Comparison of ENCODE assay signal across 20 cellular contexts in genomic region chr3:29415824-29416223, GRCh38.
"Had no signal": no experiment of that assay in that cellular context is flagged by ENCODE, and none has a peak within 500 bp of the region (broad histone marks: within the 10 kb centered on the region; RNA-seq: fewer than 3 reads in every experiment).

No MANE protein-coding gene starts in this region.

- H3K9me3 ChIP-seq: esophagus squamous epithelium, suprapubic skin, transverse colon had no signal

- H3K4me1 ChIP-seq: transverse colon had no signal

- H3K27me3 Mint-ChIP-seq: activated CD4-positive, alpha-beta T cell treated with anti-CD3 and anti-CD28 coated beads, Interleukin-2, amount 10 ng/mL, durations not matched to agents 7 days and 5 days; activated naive CD8-positive, alpha-beta T cell treated with anti-CD3 and anti-CD28 coated beads, Interleukin-2, amount 50 U/mL, for 24 hours; activated T-cell treated with anti-CD3 and anti-CD28 coated beads, Interleukin-2, amount 50 U/mL, for 24 hours; progenitor cell of endocrine pancreas; stimulated activated naive CD8-positive, alpha-beta T cell treated with anti-CD3 and anti-CD28 coated beads, Interleukin-15, amount 100 ng/mL, for 72 hours had no signal

- DNase-seq: activated CD4-positive, alpha-beta T cell treated with anti-CD3 and anti-CD28 coated beads, Interleukin-2, amount 10 ng/mL, durations not matched to agents 7 days and 5 days; activated CD8-positive, alpha-beta T cell treated with anti-CD3 and anti-CD28 coated beads, Interleukin-2, amount 10 ng/mL, durations not matched to agents 7 days and 5 days; activated naive CD4-positive, alpha-beta T cell treated with anti-CD3 and anti-CD28 coated beads for 36 hours; activated naive CD8-positive, alpha-beta T cell treated with anti-CD3 and anti-CD28 coated beads, Interleukin-2, amount 50 U/mL, for 24 hours; activated T-cell treated with anti-CD3 and anti-CD28 coated beads, Interleukin-2, amount 50 U/mL, for 24 hours; anterior cingulate cortex; brain microvascular endothelial cell; cortex of kidney; effector CD8-positive, alpha-beta T cell; esophagus squamous epithelium; foreskin melanocyte; hypothalamus; islet precursor cell; left colon; stimulated activated naive CD8-positive, alpha-beta T cell treated with anti-CD3 and anti-CD28 coated beads, Interleukin-15, amount 100 ng/mL, for 72 hours; transverse colon had no signal

- H3K9me3 Mint-ChIP-seq: activated CD4-positive, alpha-beta T cell treated with anti-CD3 and anti-CD28 coated beads, Interleukin-2, amount 10 ng/mL, durations not matched to agents 7 days and 5 days; activated naive CD4-positive, alpha-beta T cell treated with anti-CD3 and anti-CD28 coated beads for 36 hours; activated naive CD8-positive, alpha-beta T cell treated with anti-CD3 and anti-CD28 coated beads, Interleukin-2, amount 50 U/mL, for 24 hours; activated T-cell treated with anti-CD3 and anti-CD28 coated beads, Interleukin-2, amount 50 U/mL, for 24 hours; stimulated activated naive CD8-positive, alpha-beta T cell treated with anti-CD3 and anti-CD28 coated beads, Interleukin-15, amount 100 ng/mL, for 72 hours; T-helper 1 cell treated with Interleukin-12 subunit alpha and Interleukin-12 subunit beta and Interleukin-4 antibody, amounts not matched to agents 30 μg/mL and 1 μg/mL, for 36 hours had no signal

- H3K27ac ChIP-seq: brain microvascular endothelial cell, esophagus squamous epithelium, suprapubic skin, transverse colon had no signal

- H3K4me3 ChIP-seq: esophagus squamous epithelium, suprapubic skin, transverse colon had no signal

- H3K4me1 Mint-ChIP-seq: activated CD4-positive, alpha-beta T cell treated with anti-CD3 and anti-CD28 coated beads, Interleukin-2, amount 10 ng/mL, durations not matched to agents 7 days and 5 days; activated naive CD8-positive, alpha-beta T cell treated with anti-CD3 and anti-CD28 coated beads, Interleukin-2, amount 50 U/mL, for 24 hours; stimulated activated naive CD8-positive, alpha-beta T cell treated with anti-CD3 and anti-CD28 coated beads, Interleukin-15, amount 100 ng/mL, for 72 hours had no signal

- H3K27me3 ChIP-seq: brain microvascular endothelial cell, esophagus squamous epithelium, suprapubic skin, transverse colon had no signal

- H3K27ac Mint-ChIP-seq: activated CD4-positive, alpha-beta T cell treated with anti-CD3 and anti-CD28 coated beads, Interleukin-2, amount 10 ng/mL, durations not matched to agents 7 days and 5 days; activated CD8-positive, alpha-beta T cell treated with anti-CD3 and anti-CD28 coated beads, Interleukin-2, amount 10 ng/mL, durations not matched to agents 7 days and 5 days; activated naive CD4-positive, alpha-beta T cell treated with anti-CD3 and anti-CD28 coated beads for 36 hours; activated naive CD8-positive, alpha-beta T cell treated with anti-CD3 and anti-CD28 coated beads, Interleukin-2, amount 50 U/mL, for 24 hours; activated T-cell treated with anti-CD3 and anti-CD28 coated beads, Interleukin-2, amount 50 U/mL, for 24 hours; progenitor cell of endocrine pancreas; stimulated activated naive CD8-positive, alpha-beta T cell treated with anti-CD3 and anti-CD28 coated beads, Interleukin-15, amount 100 ng/mL, for 72 hours; T-helper 1 cell treated with Interleukin-12 subunit alpha and Interleukin-12 subunit beta and Interleukin-4 antibody, amounts not matched to agents 30 μg/mL and 1 μg/mL, for 36 hours had no signal

- ATAC-seq: activated CD4-positive, CD25-positive, alpha-beta regulatory T cell treated with anti-CD3 and anti-CD28 coated beads, Interleukin-2, amount 50 U/mL, for 24 hours; activated CD8-positive, alpha-beta T cell treated with anti-CD3 and anti-CD28 coated beads, Interleukin-2, amount 10 ng/mL, durations not matched to agents 7 days and 5 days; activated naive CD8-positive, alpha-beta T cell treated with anti-CD3 and anti-CD28 coated beads, Interleukin-2, amount 50 U/mL, for 24 hours; left colon; stimulated activated naive CD8-positive, alpha-beta T cell treated with anti-CD3 and anti-CD28 coated beads, Interleukin-15, amount 100 ng/mL, for 72 hours had no signal

- H3K4me3 Mint-ChIP-seq: activated CD4-positive, alpha-beta T cell treated with anti-CD3 and anti-CD28 coated beads, Interleukin-2, amount 10 ng/mL, durations not matched to agents 7 days and 5 days; activated CD8-positive, alpha-beta T cell treated with anti-CD3 and anti-CD28 coated beads, Interleukin-2, amount 10 ng/mL, durations not matched to agents 7 days and 5 days; activated naive CD4-positive, alpha-beta T cell treated with anti-CD3 and anti-CD28 coated beads for 36 hours; activated naive CD8-positive, alpha-beta T cell treated with anti-CD3 and anti-CD28 coated beads, Interleukin-2, amount 50 U/mL, for 24 hours; activated T-cell treated with anti-CD3 and anti-CD28 coated beads, Interleukin-2, amount 50 U/mL, for 24 hours; stimulated activated naive CD8-positive, alpha-beta T cell treated with anti-CD3 and anti-CD28 coated beads, Interleukin-15, amount 100 ng/mL, for 72 hours; T-helper 1 cell treated with Interleukin-12 subunit alpha and Interleukin-12 subunit beta and Interleukin-4 antibody, amounts not matched to agents 30 μg/mL and 1 μg/mL, for 36 hours had no signal

- H3K36me3 ChIP-seq: brain microvascular endothelial cell, esophagus squamous epithelium, suprapubic skin, transverse colon had no signal
